ENCODE assay signal across 8 cellular contexts in genomic region chr5:96961053-96961452, GRCh38. TPM values are rescaled to one million over a fixed set of nuclear protein-coding genes. Genes with fewer than 3 reads are reported as not detected.
DNase-seq lines count a peak whose midpoint lies in the region; ATAC-seq, FAIRE-seq and TF ChIP-seq lines count a peak whose summit lies in the region.

No MANE protein-coding gene starts in this region.

- H3K4me2 ChIP-seq in A549 (no peak overlapping the region), SU-DHL-6 (ENCODE audit: low read depth, low read length, poor library complexity, severe bottlenecking) (peak overlapping the region; percentile 90)

- no peak for TF ChIP-seq RAD21 in A549 (conservative IDR thresholded peaks at IDR 0.05 in 1 of 2, IDR thresholded peaks at IDR 0.05 in 1 of 2)

- FAIRE-seq in A549 (lab: Jason Lieb, UNC): no peak

- ATAC-seq in A549 (no peak), GM19035 (IDR thresholded peaks at IDR 0.05; ENCODE audit: unreplicated experiment) (peak; percentile 66), HG03108 (IDR thresholded peaks at IDR 0.05; ENCODE audit: unreplicated experiment) (peak; percentile 47)

- H3K27ac ChIP-seq in A549 (no peak overlapping the region), SU-DHL-6 (ENCODE audit: low read depth, low read length) (peak overlapping the region; percentile 99)

- H4K20me1 ChIP-seq in SU-DHL-6 (ENCODE audit: low read depth, low read length): peaks cover 7% of the 10 kb centered on the region; the same call in 1 of the 2 replicates

- 100% methylated on average over 1 of the region's 1 CpG for WGBS in A549 (ENCODE audit: missing lambda C conversion rate)

- TF ChIP-seq CTCF in A549 (IDR thresholded peaks at IDR 0.05): no peak
- no peak for TF ChIP-seq CTCF in SU-DHL-6 (IDR thresholded peaks at IDR 0.05; ENCODE audit: insufficient read depth, low read length, poor library complexity, severe bottlenecking)

- no peaks in the 10 kb centered on the region for H3K9me2 ChIP-seq in SU-DHL-6 (replicated peaks; ENCODE audit: insufficient read depth, low read length)

- POLR2A ChIA-PET in A549 (lab: Yijun Ruan, JAX): no interaction called here

- peaks cover 98% of the 10 kb centered on the region for H3K79me2 ChIP-seq in SU-DHL-6 (ENCODE audit: insufficient read depth, low read length)

- peaks cover 83% of the 10 kb centered on the region for H3F3A ChIP-seq in SU-DHL-6 (ENCODE audit: insufficient read depth)

- CTCF ChIA-PET in A549 (lab: Yijun Ruan, JAX): no interaction called here

- TF ChIP-seq POLR2A in A549 (IDR thresholded peaks at IDR 0.05; ENCODE audit: low read length): no peak

- no peak for TF ChIP-seq EP300 in A549 (IDR thresholded peaks at IDR 0.05)

- H3K9me3 ChIP-seq in A549 (no peaks in the 10 kb centered on the region), SU-DHL-6 (ENCODE audit: insufficient read depth, low read length) (no peaks in the 10 kb centered on the region)

- H3K4me3 ChIP-seq in A549 (no peak overlapping the region), SU-DHL-6 (ENCODE audit: insufficient read depth, low read length, poor library complexity, severe bottlenecking) (peak overlapping the region; percentile 93)

- peak overlapping the region; percentile 89 for H3K9ac ChIP-seq in SU-DHL-6 (ENCODE audit: low read length)

- H2AFZ ChIP-seq in SU-DHL-6 (ENCODE audit: low read depth, low read length, severe bottlenecking): no peak overlapping the region

- H3K36me3 ChIP-seq in SU-DHL-6 (ENCODE audit: low read length): peaks cover 34% of the 10 kb centered on the region

- DNase-seq in A549 (ENCODE audit: low read depth in 1 of 2, low spot score in 1 of 2) (no peak), NCI-H526 (lab: John Stamatoyannopoulos, UW) (no peak), glomerular visceral epithelial cell (ENCODE audit: extremely low spot score) (no peak), GM19240 (ENCODE audit: insufficient read length, low spot score) (no peak)
- DNase-seq in stimulated activated CD4-positive, alpha-beta T cell treated with anti-CD3 and anti-CD28 coated beads, Interleukin-2, amount 100 ng/mL, for 48 hours: no peak

- H3K27me3 ChIP-seq in SU-DHL-6 (ENCODE audit: low read length): no peaks in the 10 kb centered on the region

- no peaks in the 10 kb centered on the region for H3K4me1 ChIP-seq in A549

TF ChIP-seq in A549, 52 proteins besides CTCF, POLR2A, EP300 and RAD21:
- TF ChIP-seq MAFK (IDR thresholded peaks at IDR 0.05; ENCODE audit: partially characterized antibody): peak; percentile 75
- TF ChIP-seq RFX5 (IDR thresholded peaks at IDR 0.05): no peak

RNA-seq across cellular contexts. Expression of gene LNPEP, which starts 25.2 kb away (rescaled TPM):
- 19.1 and 19.7 TPM in 2 replicates for polyA plus RNA-seq in A549 (2011; rRNA removed)
- 2.0 and 2.3 TPM in 2 replicates for polyA plus RNA-seq in A549 (2012; cell fraction: cytosol; rRNA removed)
- polyA plus RNA-seq in A549 (2012; cell fraction: nucleus; rRNA removed): 3.4 and 5.1 TPM in 2 replicates
- polyA plus RNA-seq in A549 (2017; fragmentation: RNase III; extraction: RNeasy Plus Mini Kit Qiagen cat#74134 plus additional on column Dnase treatment): 5.9 to 6.4 TPM (median 6.2 TPM) in 3 replicates
- polyA minus RNA-seq in A549 (2011; rRNA and poly(A)+ RNA removed): 38.9 and 39.9 TPM in 2 replicates

Comparison
In these comparisons a context has a peak if more than half of its experiments do, and no peak if none do; other contexts are left out.
1. ATAC-seq: peak in GM19035 (single experiment) and HG03108 (single experiment); none in A549 (0 of 2).